In genomic region chr22:37304595-37305343, GRCh38 we compare ENCODE assay signal across 1 cellular context.
TF ChIP-seq lines count a peak whose summit lies in the region.

No MANE protein-coding gene starts in this region.

TF ChIP-seq in H1, 55 proteins besides CTCF, POLR2A, EP300 and RAD21:
- TF ChIP-seq KDM1A (IDR thresholded peaks at IDR 0.05; ENCODE audit: borderline replicate concordance, low read length) = 0 out of 2 replicates have a peak, but pooled peaks have one; percentile 11
- TF ChIP-seq MAX (IDR thresholded peaks at IDR 0.05) = peak; percentile 55; the same call in 1 of the 2 replicates
- TF ChIP-seq CHD7 (IDR thresholded peaks at IDR 0.05; ENCODE audit: insufficient replicate concordance, low read length) = no peak
- TF ChIP-seq ATF2 (IDR thresholded peaks at IDR 0.05; ENCODE audit: low read length) = 0 out of 2 replicates have a peak, but pooled peaks have one; percentile 16
- no peak for TF ChIP-seq TEAD4 (IDR thresholded peaks at IDR 0.05; ENCODE audit: low read depth, low read length)
TF ChIP-seq in H1: peak in this region for 3.
